2 cellular contexts compared by ENCODE assay signal in the genomic region with DNA sequence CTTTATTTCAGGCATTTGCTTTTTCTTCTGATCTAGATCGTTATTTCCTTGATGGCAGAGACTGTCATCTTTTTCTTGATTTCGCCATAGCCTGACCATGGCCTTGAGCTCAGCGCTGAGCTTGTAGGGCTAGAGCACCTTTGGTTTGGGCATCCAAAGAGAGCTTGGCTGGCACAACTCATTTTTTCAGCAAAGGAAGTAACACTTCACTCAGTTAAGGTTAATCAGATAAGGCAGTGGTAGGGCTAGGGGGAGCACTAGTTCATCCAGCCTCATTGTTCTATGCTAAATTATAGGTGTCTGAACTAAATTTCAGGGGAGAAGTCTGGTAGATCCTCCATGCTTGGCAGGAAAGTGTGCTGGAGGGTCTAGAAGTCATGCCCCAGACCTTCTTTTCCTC.
TF ChIP-seq lines count a peak whose summit lies in the region.

No MANE protein-coding gene starts in this region.

TF ChIP-seq in HepG2, 621 proteins besides CTCF, POLR2A, EP300 and RAD21:
- no peak for TF ChIP-seq PAWR (CRISPR knock-in tag; IDR thresholded peaks at IDR 0.05; ENCODE audit: borderline replicate concordance)
- TF ChIP-seq, protein P1, sequence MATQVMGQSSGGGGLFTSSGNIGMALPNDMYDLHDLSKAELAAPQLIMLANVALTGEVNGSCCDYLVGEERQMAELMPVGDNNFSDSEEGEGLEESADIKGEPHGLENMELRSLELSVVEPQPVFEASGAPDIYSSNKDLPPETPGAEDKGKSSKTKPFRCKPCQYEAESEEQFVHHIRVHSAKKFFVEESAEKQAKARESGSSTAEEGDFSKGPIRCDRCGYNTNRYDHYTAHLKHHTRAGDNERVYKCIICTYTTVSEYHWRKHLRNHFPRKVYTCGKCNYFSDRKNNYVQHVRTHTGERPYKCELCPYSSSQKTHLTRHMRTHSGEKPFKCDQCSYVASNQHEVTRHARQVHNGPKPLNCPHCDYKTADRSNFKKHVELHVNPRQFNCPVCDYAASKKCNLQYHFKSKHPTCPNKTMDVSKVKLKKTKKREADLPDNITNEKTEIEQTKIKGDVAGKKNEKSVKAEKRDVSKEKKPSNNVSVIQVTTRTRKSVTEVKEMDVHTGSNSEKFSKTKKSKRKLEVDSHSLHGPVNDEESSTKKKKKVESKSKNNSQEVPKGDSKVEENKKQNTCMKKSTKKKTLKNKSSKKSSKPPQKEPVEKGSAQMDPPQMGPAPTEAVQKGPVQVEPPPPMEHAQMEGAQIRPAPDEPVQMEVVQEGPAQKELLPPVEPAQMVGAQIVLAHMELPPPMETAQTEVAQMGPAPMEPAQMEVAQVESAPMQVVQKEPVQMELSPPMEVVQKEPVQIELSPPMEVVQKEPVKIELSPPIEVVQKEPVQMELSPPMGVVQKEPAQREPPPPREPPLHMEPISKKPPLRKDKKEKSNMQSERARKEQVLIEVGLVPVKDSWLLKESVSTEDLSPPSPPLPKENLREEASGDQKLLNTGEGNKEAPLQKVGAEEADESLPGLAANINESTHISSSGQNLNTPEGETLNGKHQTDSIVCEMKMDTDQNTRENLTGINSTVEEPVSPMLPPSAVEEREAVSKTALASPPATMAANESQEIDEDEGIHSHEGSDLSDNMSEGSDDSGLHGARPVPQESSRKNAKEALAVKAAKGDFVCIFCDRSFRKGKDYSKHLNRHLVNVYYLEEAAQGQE (IDR thresholded peaks at IDR 0.05; ENCODE audit: borderline replicate concordance in 1 of 2, low read depth in 1 of 2, low read length in 2 of 2), result no peak
- TF ChIP-seq ARNT (IDR thresholded peaks at IDR 0.05), result no peak
- TF ChIP-seq ZNF652 (CRISPR knock-in tag; IDR thresholded peaks at IDR 0.05; ENCODE audit: borderline replicate concordance, low read depth), result no peak
- TF ChIP-seq CC2D1A (CRISPR knock-in tag; IDR thresholded peaks at IDR 0.05), result no peak
- TF ChIP-seq, protein P2, sequence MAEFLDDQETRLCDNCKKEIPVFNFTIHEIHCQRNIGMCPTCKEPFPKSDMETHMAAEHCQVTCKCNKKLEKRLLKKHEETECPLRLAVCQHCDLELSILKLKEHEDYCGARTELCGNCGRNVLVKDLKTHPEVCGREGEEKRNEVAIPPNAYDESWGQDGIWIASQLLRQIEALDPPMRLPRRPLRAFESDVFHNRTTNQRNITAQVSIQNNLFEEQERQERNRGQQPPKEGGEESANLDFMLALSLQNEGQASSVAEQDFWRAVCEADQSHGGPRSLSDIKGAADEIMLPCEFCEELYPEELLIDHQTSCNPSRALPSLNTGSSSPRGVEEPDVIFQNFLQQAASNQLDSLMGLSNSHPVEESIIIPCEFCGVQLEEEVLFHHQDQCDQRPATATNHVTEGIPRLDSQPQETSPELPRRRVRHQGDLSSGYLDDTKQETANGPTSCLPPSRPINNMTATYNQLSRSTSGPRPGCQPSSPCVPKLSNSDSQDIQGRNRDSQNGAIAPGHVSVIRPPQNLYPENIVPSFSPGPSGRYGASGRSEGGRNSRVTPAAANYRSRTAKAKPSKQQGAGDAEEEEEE (CRISPR knock-in tag; IDR thresholded peaks at IDR 0.05; ENCODE audit: borderline replicate concordance), result no peak
- TF ChIP-seq, protein P3, sequence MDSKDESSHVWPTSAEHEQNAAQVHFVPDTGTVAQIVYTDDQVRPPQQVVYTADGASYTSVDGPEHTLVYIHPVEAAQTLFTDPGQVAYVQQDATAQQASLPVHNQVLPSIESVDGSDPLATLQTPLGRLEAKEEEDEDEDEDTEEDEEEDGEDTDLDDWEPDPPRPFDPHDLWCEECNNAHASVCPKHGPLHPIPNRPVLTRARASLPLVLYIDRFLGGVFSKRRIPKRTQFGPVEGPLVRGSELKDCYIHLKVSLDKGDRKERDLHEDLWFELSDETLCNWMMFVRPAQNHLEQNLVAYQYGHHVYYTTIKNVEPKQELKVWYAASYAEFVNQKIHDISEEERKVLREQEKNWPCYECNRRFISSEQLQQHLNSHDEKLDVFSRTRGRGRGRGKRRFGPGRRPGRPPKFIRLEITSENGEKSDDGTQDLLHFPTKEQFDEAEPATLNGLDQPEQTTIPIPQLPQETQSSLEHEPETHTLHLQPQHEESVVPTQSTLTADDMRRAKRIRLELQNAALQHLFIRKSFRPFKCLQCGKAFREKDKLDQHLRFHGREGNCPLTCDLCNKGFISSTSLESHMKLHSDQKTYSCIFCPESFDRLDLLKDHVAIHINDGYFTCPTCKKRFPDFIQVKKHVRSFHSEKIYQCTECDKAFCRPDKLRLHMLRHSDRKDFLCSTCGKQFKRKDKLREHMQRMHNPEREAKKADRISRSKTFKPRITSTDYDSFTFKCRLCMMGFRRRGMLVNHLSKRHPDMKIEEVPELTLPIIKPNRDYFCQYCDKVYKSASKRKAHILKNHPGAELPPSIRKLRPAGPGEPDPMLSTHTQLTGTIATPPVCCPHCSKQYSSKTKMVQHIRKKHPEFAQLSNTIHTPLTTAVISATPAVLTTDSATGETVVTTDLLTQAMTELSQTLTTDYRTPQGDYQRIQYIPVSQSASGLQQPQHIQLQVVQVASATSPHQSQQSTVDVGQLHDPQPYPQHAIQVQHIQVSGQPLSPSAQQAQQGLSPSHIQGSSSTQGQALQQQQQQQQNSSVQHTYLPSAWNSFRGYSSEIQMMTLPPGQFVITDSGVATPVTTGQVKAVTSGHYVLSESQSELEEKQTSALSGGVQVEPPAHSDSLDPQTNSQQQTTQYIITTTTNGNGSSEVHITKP (CRISPR knock-in tag; IDR thresholded peaks at IDR 0.05; ENCODE audit: low read depth), result no peak
- TF ChIP-seq IRX3 (CRISPR knock-in tag; IDR thresholded peaks at IDR 0.05; ENCODE audit: borderline replicate concordance, low read depth), result no peak

TF ChIP-seq in GM12878, 131 proteins besides CTCF, POLR2A, EP300 and RAD21:
- TF ChIP-seq KAT2A (conservative IDR thresholded peaks at IDR 0.05; ENCODE audit: control insufficient read depth, low read depth, low read length), result no peak
- TF ChIP-seq PML (IDR thresholded peaks at IDR 0.05; ENCODE audit: low read length), result no peak
- no peak for TF ChIP-seq MYC (IDR thresholded peaks at IDR 0.05; ENCODE audit: insufficient read depth, insufficient read length, insufficient replicate concordance, low read length, severe bottlenecking)
- no peak for TF ChIP-seq NFXL1 (IDR thresholded peaks at IDR 0.05; ENCODE audit: borderline replicate concordance)
- TF ChIP-seq SP1 (IDR thresholded peaks at IDR 0.05; ENCODE audit: low read depth, low read length), result no peak
- no peak for TF ChIP-seq RBBP5 (conservative IDR thresholded peaks at IDR 0.05)
- no peak for TF ChIP-seq POLR2AphosphoS2 (IDR thresholded peaks at IDR 0.05; ENCODE audit: low read depth, low read length)
- no peak for TF ChIP-seq CBFB (IDR thresholded peaks at IDR 0.05; ENCODE audit: low read depth)
- no peak for TF ChIP-seq CBX3 (IDR thresholded peaks at IDR 0.05; ENCODE audit: borderline replicate concordance, low read depth)
- TF ChIP-seq, protein P4, sequence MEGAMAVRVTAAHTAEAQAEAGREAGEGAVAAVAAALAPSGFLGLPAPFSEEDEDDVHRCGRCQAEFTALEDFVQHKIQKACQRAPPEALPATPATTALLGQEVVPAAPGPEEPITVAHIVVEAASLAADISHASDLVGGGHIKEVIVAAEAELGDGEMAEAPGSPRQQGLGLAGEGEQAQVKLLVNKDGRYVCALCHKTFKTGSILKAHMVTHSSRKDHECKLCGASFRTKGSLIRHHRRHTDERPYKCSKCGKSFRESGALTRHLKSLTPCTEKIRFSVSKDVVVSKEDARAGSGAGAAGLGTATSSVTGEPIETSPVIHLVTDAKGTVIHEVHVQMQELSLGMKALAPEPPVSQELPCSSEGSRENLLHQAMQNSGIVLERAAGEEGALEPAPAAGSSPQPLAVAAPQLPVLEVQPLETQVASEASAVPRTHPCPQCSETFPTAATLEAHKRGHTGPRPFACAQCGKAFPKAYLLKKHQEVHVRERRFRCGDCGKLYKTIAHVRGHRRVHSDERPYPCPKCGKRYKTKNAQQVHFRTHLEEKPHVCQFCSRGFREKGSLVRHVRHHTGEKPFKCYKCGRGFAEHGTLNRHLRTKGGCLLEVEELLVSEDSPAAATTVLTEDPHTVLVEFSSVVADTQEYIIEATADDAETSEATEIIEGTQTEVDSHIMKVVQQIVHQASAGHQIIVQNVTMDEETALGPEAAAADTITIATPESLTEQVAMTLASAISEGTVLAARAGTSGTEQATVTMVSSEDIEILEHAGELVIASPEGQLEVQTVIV (IDR thresholded peaks at IDR 0.05; ENCODE audit: borderline replicate concordance, partially characterized antibody), result no peak
- no peak for TF ChIP-seq DPF2 (IDR thresholded peaks at IDR 0.05)
- TF ChIP-seq YY1 (IDR thresholded peaks at IDR 0.05; ENCODE audit: low read depth, low read length), result no peak
